1 cellular context compared by ENCODE assay signal in genomic region chr1:24500448-24501048, GRCh38.
A peak's percentile ranks its signal among the peaks of the same experiment; 100 is the strongest.
TF ChIP-seq lines count a peak whose summit lies in the region.

No MANE protein-coding gene starts in this region.

TF ChIP-seq in HepG2, 621 proteins besides CTCF, POLR2A, EP300 and RAD21:
- TF ChIP-seq ZNF251 (CRISPR knock-in tag; IDR thresholded peaks at IDR 0.05) = no peak
- no peak for TF ChIP-seq ZNF605 (CRISPR knock-in tag; IDR thresholded peaks at IDR 0.05)
- no peak for TF ChIP-seq ZNF549 (CRISPR knock-in tag; IDR thresholded peaks at IDR 0.05)
- TF ChIP-seq MTF1 (CRISPR knock-in tag; IDR thresholded peaks at IDR 0.05) = no peak
- no peak for TF ChIP-seq DMTF1 (CRISPR knock-in tag; IDR thresholded peaks at IDR 0.05)
- TF ChIP-seq NFYB (CRISPR knock-in tag; IDR thresholded peaks at IDR 0.05) = no peak
- peak; percentile 65 for TF ChIP-seq MAFF (IDR thresholded peaks at IDR 0.05; ENCODE audit: low read depth, low read length)
- no peak for TF ChIP-seq NR2F2 (IDR thresholded peaks at IDR 0.05; ENCODE audit: borderline replicate concordance, low read depth)
- TF ChIP-seq MAFK (conservative IDR thresholded peaks at IDR 0.05 in 1 of 2, IDR thresholded peaks at IDR 0.05 in 1 of 2; ENCODE audit: low read length in 2 of 2) = peak; percentile 75 to 79
- TF ChIP-seq, protein P1, sequence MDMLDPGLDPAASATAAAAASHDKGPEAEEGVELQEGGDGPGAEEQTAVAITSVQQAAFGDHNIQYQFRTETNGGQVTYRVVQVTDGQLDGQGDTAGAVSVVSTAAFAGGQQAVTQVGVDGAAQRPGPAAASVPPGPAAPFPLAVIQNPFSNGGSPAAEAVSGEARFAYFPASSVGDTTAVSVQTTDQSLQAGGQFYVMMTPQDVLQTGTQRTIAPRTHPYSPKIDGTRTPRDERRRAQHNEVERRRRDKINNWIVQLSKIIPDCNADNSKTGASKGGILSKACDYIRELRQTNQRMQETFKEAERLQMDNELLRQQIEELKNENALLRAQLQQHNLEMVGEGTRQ (IDR thresholded peaks at IDR 0.05; ENCODE audit: low read depth, low read length) = no peak
- TF ChIP-seq, protein P1 (CRISPR knock-in tag; IDR thresholded peaks at IDR 0.05; ENCODE audit: borderline replicate concordance) = no peak
- TF ChIP-seq MTA1 (CRISPR knock-in tag; IDR thresholded peaks at IDR 0.05; ENCODE audit: borderline replicate concordance) = no peak
